ENCODE assay signal across 16 cellular contexts in the genomic region with DNA sequence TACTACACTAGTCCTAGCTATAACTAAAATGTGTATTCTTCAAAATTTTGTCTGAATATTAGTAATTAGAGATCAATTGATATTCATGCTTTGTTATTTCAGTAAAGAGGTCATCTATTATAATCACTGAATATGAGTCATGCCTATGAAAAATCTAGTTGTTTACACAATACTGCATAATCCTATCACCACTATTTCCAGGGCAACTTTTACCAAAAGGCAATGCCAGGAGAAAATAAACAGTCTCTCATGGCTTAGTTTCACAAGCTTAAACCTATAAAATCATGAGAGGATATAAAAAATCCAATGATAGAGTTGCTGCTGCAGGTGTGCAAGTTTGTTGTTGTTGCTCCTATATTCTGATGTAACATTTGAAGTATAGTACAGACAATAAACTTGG.
A peak's percentile ranks its signal among the peaks of the same experiment; 100 is the strongest.
DNase-seq lines count a peak whose midpoint lies in the region; ATAC-seq and TF ChIP-seq lines count a peak whose summit lies in the region.
"Had no signal": no experiment of that assay in that cellular context is flagged by ENCODE, and none has a peak within 500 bp of the region (broad histone marks: within the 10 kb centered on the region; RNA-seq: fewer than 3 reads in every experiment).

No MANE protein-coding gene starts in this region.

- intact Hi-C loops in PC-3 (cut with micrococcal nuclease), result loop anchor here (10.0 kb wide), 1 partner anchor 60 kb away; no protein-coding TSS in a partner anchor

- H3K36me3 ChIP-seq in PC-3 (ENCODE audit: low read depth, low read length) (no peaks in the 10 kb centered on the region), endodermal cell (ENCODE audit: control insufficient read depth, insufficient read depth, low read length) (no peaks in the 10 kb centered on the region)
- H3K36me3 ChIP-seq: BE2C had no signal

- BruUV-seq in PC-3 (replicated peaks; lab: Mats Ljungman, UMichigan), result no TSS peak

- H2AFZ ChIP-seq in PC-3 (ENCODE audit: low read length), result no peak overlapping the region

- H3K9me2 ChIP-seq in PC-3 (replicated peaks; ENCODE audit: low read length), result no peaks in the 10 kb centered on the region

- H4K20me1 ChIP-seq in PC-3 (ENCODE audit: low read length), result no peaks in the 10 kb centered on the region

- no peak overlapping the region for H3K27ac Mint-ChIP-seq in endodermal cell
- H3K27ac Mint-ChIP-seq: CD4-positive, alpha-beta T cell; H9 had no signal

- H3K4me1 ChIP-seq in PC-3 (ENCODE audit: insufficient read depth, low read length), result peaks cover 9% of the 10 kb centered on the region
- peaks cover 8% of the 10 kb centered on the region for H3K4me1 ChIP-seq in endodermal cell (ENCODE audit: control insufficient read depth, insufficient read depth, low read length)
- H3K4me1 ChIP-seq: BE2C had no signal

- no peaks in the 10 kb centered on the region for H3K9me3 Mint-ChIP-seq in endodermal cell
- H3K9me3 Mint-ChIP-seq: CD4-positive, alpha-beta T cell; H9 had no signal

- H3K4me3 Mint-ChIP-seq in endodermal cell, result no peak overlapping the region
- H3K4me3 Mint-ChIP-seq: CD4-positive, alpha-beta T cell; H9 had no signal

- peak; percentile 25 for DNase-seq in DMS53 (lab: John Stamatoyannopoulos, UW)
- no peak for DNase-seq in DMS53 treated with DMSO at 0.1 percent for 48 hours (lab: John Stamatoyannopoulos, UW; ENCODE audit: unreplicated experiment)
- DNase-seq in PC-3, result peak; percentile 46
- DNase-seq in epithelial cell of esophagus (ENCODE audit: low read depth), result peak; percentile 11
- DNase-seq in myocyte (ENCODE audit: low read depth), result peak; percentile 17
- no peak for DNase-seq in endodermal cell
- DNase-seq in activated CD8-positive, alpha-beta memory T cell treated with anti-CD3 and anti-CD28 coated beads, Interleukin-2, amount 50 U/mL, for 48 hours, result no peak
- DNase-seq: BE2C; CD4-positive, alpha-beta T cell; H9; MV-4-11; NCI-H1694 treated with DMSO at 0.1 percent for 48 hours; NCI-H510A had no signal

- CTCF ChIA-PET in PC-3 (lab: Charles Lee), result no interaction called here

- no peaks in the 10 kb centered on the region for H3K36me3 Mint-ChIP-seq in endodermal cell (ENCODE audit: low read depth)

- POLR2A ChIA-PET in PC-3 (lab: Charles Lee; ENCODE audit: unreplicated experiment), result no interaction called here

- H3K27me3 ChIP-seq in PC-3 (ENCODE audit: low read length) (0 out of 2 replicates have a peak, but pooled peaks cover 4% of the 10 kb centered on the region), endodermal cell (ENCODE audit: control insufficient read depth, insufficient read depth, low read length, poor library complexity, severe bottlenecking) (peaks cover 33% of the 10 kb centered on the region)
- H3K27me3 ChIP-seq: BE2C had no signal

- peaks cover 22% of the 10 kb centered on the region for H3K4me1 Mint-ChIP-seq in endodermal cell
- H3K4me1 Mint-ChIP-seq: H9 had no signal

- H3K79me2 ChIP-seq in PC-3 (ENCODE audit: low read length), result no peaks in the 10 kb centered on the region

- H3K27ac ChIP-seq in PC-3 (ENCODE audit: low read length) (no peak overlapping the region), endodermal cell (ENCODE audit: low read depth, low read length) (no peak overlapping the region)
- H3K27ac ChIP-seq: 22Rv1, RWPE1 had no signal

- H3K4me2 ChIP-seq in PC-3 (ENCODE audit: low read length), result 0 out of 2 replicates have a peak overlapping the region, but pooled peaks have one; percentile 12

- TF ChIP-seq CTCF in PC-3 (conservative IDR thresholded peaks at IDR 0.05; ENCODE audit: low read depth, low read length) (no peak), epithelial cell of esophagus (IDR thresholded peaks at IDR 0.05; ENCODE audit: insufficient read depth, low read depth, low read length, missing control alignments) (no peak), endodermal cell (conservative IDR thresholded peaks at IDR 0.05) (no peak)

- H3K9ac ChIP-seq in PC-3 (ENCODE audit: low read length), result no peak overlapping the region
- no peak overlapping the region for H3K9ac ChIP-seq in endodermal cell (ENCODE audit: extremely low read depth, low read length, poor library complexity, severe bottlenecking)

- peak; percentile 94 for ATAC-seq in PC-3
- no peak for ATAC-seq in HG03469 (IDR thresholded peaks at IDR 0.05; ENCODE audit: unreplicated experiment)

- no peaks in the 10 kb centered on the region for H3F3A ChIP-seq in PC-3 (ENCODE audit: low read length, unreplicated experiment)

- H3K4me3 ChIP-seq in PC-3 (ENCODE audit: low read length) (no peak overlapping the region), epithelial cell of esophagus (ENCODE audit: low read length) (no peak overlapping the region), endodermal cell (ENCODE audit: low read length) (no peak overlapping the region)

- H3K9me3 ChIP-seq in PC-3 (ENCODE audit: low read length), result no peaks in the 10 kb centered on the region
- no peaks in the 10 kb centered on the region for H3K9me3 ChIP-seq in endodermal cell (ENCODE audit: control insufficient read depth, low read length)
- H3K9me3 ChIP-seq: BE2C had no signal

- peaks cover 46% of the 10 kb centered on the region for H3K27me3 Mint-ChIP-seq in endodermal cell (ENCODE audit: insufficient read depth)
- H3K27me3 Mint-ChIP-seq: CD4-positive, alpha-beta T cell had no signal

Comparison
In these comparisons a context has a peak if more than half of its experiments do, and no peak if none do; other contexts are left out.
1. DNase-seq: peak in DMS53 (single experiment), PC-3 (single experiment), epithelial cell of esophagus (single experiment) and myocyte (single experiment); none in DMS53 treated with DMSO at 0.1 percent for 48 hours (single experiment), endodermal cell (single experiment) and activated CD8-positive, alpha-beta memory T cell treated with anti-CD3 and anti-CD28 coated beads, Interleukin-2, amount 50 U/mL, for 48 hours (single experiment).